In genomic region chr2:231412616-231412963, GRCh38 we compare ENCODE assay signal across 9 cellular contexts. TPM values are rescaled to one million over a fixed set of nuclear protein-coding genes. Genes with fewer than 3 reads are reported as not detected.
A peak's percentile ranks its signal among the peaks of the same experiment; 100 is the strongest.
DNase-seq lines count a peak whose midpoint lies in the region; ATAC-seq, FAIRE-seq and TF ChIP-seq lines count a peak whose summit lies in the region.
"Had no signal": no experiment of that assay in that cellular context is flagged by ENCODE, and none has a peak within 500 bp of the region (broad histone marks: within the 10 kb centered on the region; RNA-seq: fewer than 3 reads in every experiment).

No MANE protein-coding gene starts in this region.

- H3K4me1 Mint-ChIP-seq in CD14-positive monocyte = peaks cover 9% of the 10 kb centered on the region

- H4K20me1 ChIP-seq in endothelial cell of umbilical vein (replicated peaks; ENCODE audit: control insufficient read depth, extremely low read depth, insufficient read depth, low read length) (no peaks in the 10 kb centered on the region), osteoblast (ENCODE audit: insufficient read depth, low read length) (no peaks in the 10 kb centered on the region)

- ATAC-seq in HG02852 (IDR thresholded peaks at IDR 0.05; ENCODE audit: unreplicated experiment) = no peak
- no peak for ATAC-seq in GM21381 (IDR thresholded peaks at IDR 0.05; ENCODE audit: unreplicated experiment)

- no peak for TF ChIP-seq CTCF in CD14-positive monocyte (IDR thresholded peaks at IDR 0.05)
- TF ChIP-seq CTCF in endothelial cell of umbilical vein (IDR thresholded peaks at IDR 0.05; ENCODE audit: extremely low read depth in 1 of 2, insufficient read depth in 1 of 2, low read depth in 1 of 2, low read length in 2 of 2) = no peak
- no peak for TF ChIP-seq CTCF in osteoblast (IDR thresholded peaks at IDR 0.05; ENCODE audit: extremely low read depth, low read depth, low read length)

- 43% methylated on average over 9 of the region's 9 CpGs for WGBS in HUES64

- H3K4me3 Mint-ChIP-seq in CD14-positive monocyte = peak overlapping the region; percentile 56 to 87

- intact Hi-C loops in CD14-positive monocyte (cut with micrococcal nuclease) = loop anchor here (5.0 kb wide), 2 partner anchors 115 to 185 kb away; no protein-coding TSS in a partner anchor
- intact Hi-C loops in endothelial cell of umbilical vein (cut with micrococcal nuclease) = loop anchor here (1.0 kb wide), 4 partner anchors 115 to 308 kb away; no protein-coding TSS in a partner anchor

- H3K4me1 ChIP-seq in HUES64 (ENCODE audit: insufficient read depth, low read length) = peaks cover 36% of the 10 kb centered on the region
- peaks cover 3% of the 10 kb centered on the region for H3K4me1 ChIP-seq in endothelial cell of umbilical vein (ENCODE audit: control insufficient read depth, extremely low read depth, insufficient read depth, low read length)
- peaks cover 10% of the 10 kb centered on the region for H3K4me1 ChIP-seq in osteoblast (ENCODE audit: insufficient read depth, low read length)

- FAIRE-seq in endothelial cell of umbilical vein (lab: Jason Lieb, UNC) = no peak

- peak overlapping the region; percentile 58 for H3K4me3 ChIP-seq in HUES64 (ENCODE audit: low read length)
- no peak overlapping the region for H3K4me3 ChIP-seq in endothelial cell of umbilical vein (replicated peaks in 1 of 3; ENCODE audit: insufficient read depth in 1 of 3, low read depth in 1 of 3, low read length in 3 of 3)
- peak overlapping the region; percentile 84 for H3K4me3 ChIP-seq in osteoblast (ENCODE audit: insufficient read depth, low read length)

- peaks cover 12 to 28% (median 18%) of the 10 kb centered on the region in 7 donors for H3K9me3 Mint-ChIP-seq in CD14-positive monocyte

- no peak for DNase-seq in CD14-positive monocyte (ENCODE audit: low spot score)
- no peak for DNase-seq in endothelial cell of umbilical vein (ENCODE audit: low read depth, low spot score)
- DNase-seq in osteoblast (ENCODE audit: insufficient read length, low spot score, missing footprints) = no peak
- no peak for DNase-seq in kidney glomerular epithelial cell (lab: John Stamatoyannopoulos, UW)
- no peak for DNase-seq in effector CD8-positive, alpha-beta T cell (lab: John Stamatoyannopoulos, UW)

- H2AFZ ChIP-seq in endothelial cell of umbilical vein (ENCODE audit: low read depth, low read length) = peak overlapping the region; percentile 87
- peak overlapping the region; percentile 78 for H2AFZ ChIP-seq in osteoblast (ENCODE audit: low read length)

- BruUV-seq in endothelial cell of umbilical vein (replicated peaks; lab: Mats Ljungman, UMichigan) = no TSS peak

- H3K36me3 Mint-ChIP-seq in CD14-positive monocyte = no peaks in the 10 kb centered on the region

- H3K36me3 ChIP-seq in HUES64 (ENCODE audit: insufficient read depth, low read length) = no peaks in the 10 kb centered on the region
- H3K36me3 ChIP-seq in endothelial cell of umbilical vein (ENCODE audit: control insufficient read depth in 2 of 2, extremely low read depth in 1 of 2, insufficient read depth in 2 of 2, low read length in 2 of 2) = no peaks in the 10 kb centered on the region
- H3K36me3 ChIP-seq in osteoblast (ENCODE audit: insufficient read depth, low read length) = no peaks in the 10 kb centered on the region
- H3K36me3 ChIP-seq: neutrophil had no signal

- H3K27me3 ChIP-seq in HUES64 (ENCODE audit: insufficient read depth, low read length) = no peaks in the 10 kb centered on the region; the same call in 1 of the 2 replicates
- no peaks in the 10 kb centered on the region for H3K27me3 ChIP-seq in endothelial cell of umbilical vein (ENCODE audit: control insufficient read depth in 2 of 2, insufficient read depth in 2 of 2, low read length in 2 of 2)
- peaks cover 2% of the 10 kb centered on the region for H3K27me3 ChIP-seq in osteoblast (ENCODE audit: insufficient read depth, low read length)

- H3K4me2 ChIP-seq in endothelial cell of umbilical vein (ENCODE audit: insufficient read depth, low read length) (no peak overlapping the region), osteoblast (ENCODE audit: insufficient read depth, low read length) (peak overlapping the region; percentile 84)

- no peaks in the 10 kb centered on the region for H3K9me3 ChIP-seq in HUES64 (ENCODE audit: insufficient read depth, low read depth, low read length)
- no peaks in the 10 kb centered on the region for H3K9me3 ChIP-seq in endothelial cell of umbilical vein (replicated peaks; ENCODE audit: control insufficient read depth, insufficient read depth, low read length)
- peaks cover 5% of the 10 kb centered on the region for H3K9me3 ChIP-seq in osteoblast (ENCODE audit: low read depth, low read length)

- TF ChIP-seq POLR2A in endothelial cell of umbilical vein (IDR thresholded peaks at IDR 0.05; ENCODE audit: low read depth, low read length) = no peak

- CTCF ChIA-PET in endothelial cell of umbilical vein (lab: Charles Lee) = interaction anchor here (0.6 to 5.4 kb wide), 29 partner anchors 8 to 588 kb away, joined by 3 to 70 read pairs (median 4); partner anchors contain the start of gene ARMC9

- dilution Hi-C loops in endothelial cell of umbilical vein (cut with MboI; ENCODE audit: extremely low pct_ligation_motif_present, low sequenced_read_pairs) = no loop called here

- H3K9ac ChIP-seq in HUES64 (ENCODE audit: low read depth, low read length) = peak overlapping the region; percentile 11; the same call in 1 of the 2 replicates
- H3K9ac ChIP-seq in endothelial cell of umbilical vein (replicated peaks; ENCODE audit: extremely low read depth, insufficient read depth, low read length) = no peak overlapping the region

- no peaks in the 10 kb centered on the region for H3K9me1 ChIP-seq in endothelial cell of umbilical vein (replicated peaks; ENCODE audit: control insufficient read depth, extremely low read depth, insufficient read depth, low read length)

- H3K27ac Mint-ChIP-seq in CD14-positive monocyte = peak overlapping the region in 1 of 7 donors; percentile 36

- H3K27me3 Mint-ChIP-seq in CD14-positive monocyte (ENCODE audit: low read depth in 3 of 3) = peaks cover 23 to 32% (median 25%) of the 10 kb centered on the region in 3 donors

- POLR2A ChIA-PET in endothelial cell of umbilical vein (lab: Charles Lee) = interaction anchor here (1.5 kb wide), 1 partner anchor 51 kb away, joined by 3 read pairs; no protein-coding TSS in a partner anchor

- H3K79me2 ChIP-seq in endothelial cell of umbilical vein (ENCODE audit: control insufficient read depth, insufficient read depth, low read length) = no peaks in the 10 kb centered on the region
- H3K79me2 ChIP-seq in osteoblast (ENCODE audit: insufficient read depth, low read length) = no peaks in the 10 kb centered on the region

- H3K27ac ChIP-seq in HUES64 (ENCODE audit: low read depth, low read length) = peak overlapping the region; percentile 63; the same call in 1 of the 2 replicates
- H3K27ac ChIP-seq in endothelial cell of umbilical vein (ENCODE audit: insufficient read depth, low read depth, low read length) = no peak overlapping the region
- H3K27ac ChIP-seq in osteoblast (ENCODE audit: low read depth, low read length) = no peak overlapping the region
- H3K27ac ChIP-seq: neutrophil had no signal

TF ChIP-seq in endothelial cell of umbilical vein, 7 proteins besides CTCF, POLR2A, EP300 and RAD21:
- TF ChIP-seq MYC (IDR thresholded peaks at IDR 0.05; ENCODE audit: low read depth, low read length) (no peak), JUN (IDR thresholded peaks at IDR 0.05; ENCODE audit: borderline replicate concordance, insufficient read depth, insufficient read length, low read depth) (no peak), EZH2 (IDR thresholded peaks at IDR 0.05; ENCODE audit: borderline replicate concordance, low read depth, low read length, severe bottlenecking) (no peak), FOS (IDR thresholded peaks at IDR 0.05; ENCODE audit: borderline replicate concordance, insufficient read depth, low read length) (no peak), MAX (IDR thresholded peaks at IDR 0.05; ENCODE audit: insufficient read depth, insufficient read length) (no peak), POLR2AphosphoS5 (IDR thresholded peaks at IDR 0.05; ENCODE audit: insufficient read depth, low read depth, low read length) (no peak), GATA2 (IDR thresholded peaks at IDR 0.05; ENCODE audit: insufficient read depth, insufficient read length, low read depth, low read length) (no peak)

RNA-seq across cellular contexts. Expression of gene B3GNT7, which starts 17.1 kb away (rescaled TPM):
- polyA plus RNA-seq in CD14-positive monocyte = not detected
- polyA plus RNA-seq in HUES64 (2013, experiment 1 of 2) = 45.2 TPM
- 45.4 TPM for polyA plus RNA-seq in HUES64 (2013, experiment 2 of 2)
- 1.2 TPM in 2 replicates for total RNA-seq in endothelial cell of umbilical vein
- 0.27 and 0.39 TPM in 2 replicates for polyA plus RNA-seq in endothelial cell of umbilical vein
- 0.19 and 0.27 TPM in 2 replicates for polyA plus RNA-seq in endothelial cell of umbilical vein (2011; cell fraction: cytosol; rRNA removed)
- 0.11 and 0.22 TPM in 2 replicates for polyA plus RNA-seq in endothelial cell of umbilical vein (2011; cell fraction: nucleus; rRNA removed)
- 0.44 and 2.4 TPM in 2 replicates for polyA plus RNA-seq in endothelial cell of umbilical vein (2012)
- polyA minus RNA-seq in endothelial cell of umbilical vein = 0.04 and 0.29 TPM in 2 replicates
- polyA minus RNA-seq in endothelial cell of umbilical vein (2011; cell fraction: cytosol; rRNA and poly(A)+ RNA removed) = not detected
- 0.19 and 0.53 TPM in 2 replicates for polyA minus RNA-seq in endothelial cell of umbilical vein (2011; cell fraction: nucleus; rRNA and poly(A)+ RNA removed)
- total RNA-seq in osteoblast = 0.29 and 0.72 TPM in 2 replicates

RNA-seq across cellular contexts. Expression of gene NCL, which starts 51.7 kb away (rescaled TPM):
- polyA plus RNA-seq in CD14-positive monocyte = 100 to 1,000 TPM; 106 to 143 TPM
- 783 TPM for polyA plus RNA-seq in HUES64 (2013, experiment 1 of 2)
- polyA plus RNA-seq in HUES64 (2013, experiment 2 of 2) = 832 TPM
- 701 and 708 TPM in 2 replicates for total RNA-seq in endothelial cell of umbilical vein
- polyA plus RNA-seq in endothelial cell of umbilical vein = 14.9 and 35.3 TPM in 2 replicates
- 182 and 245 TPM in 2 replicates for polyA plus RNA-seq in endothelial cell of umbilical vein (2011; cell fraction: cytosol; rRNA removed)
- 218 and 255 TPM in 2 replicates for polyA plus RNA-seq in endothelial cell of umbilical vein (2011; cell fraction: nucleus; rRNA removed)
- polyA plus RNA-seq in endothelial cell of umbilical vein (2012) = 387 and 534 TPM in 2 replicates
- 52.9 and 85.0 TPM in 2 replicates for polyA minus RNA-seq in endothelial cell of umbilical vein
- 60.8 TPM for polyA minus RNA-seq in endothelial cell of umbilical vein (2011; cell fraction: cytosol; rRNA and poly(A)+ RNA removed)
- polyA minus RNA-seq in endothelial cell of umbilical vein (2011; cell fraction: nucleus; rRNA and poly(A)+ RNA removed) = 69.6 and 83.4 TPM in 2 replicates
- total RNA-seq in osteoblast = 92.6 and 100 TPM in 2 replicates

Comparison
In these comparisons a context has a peak if more than half of its experiments do, and no peak if none do; other contexts are left out.
1. H3K4me3 ChIP-seq: peak in HUES64 (single experiment) and osteoblast (single experiment); none in endothelial cell of umbilical vein (0 of 3).